ENCODE assay signal across 1 cellular context in the genomic region with DNA sequence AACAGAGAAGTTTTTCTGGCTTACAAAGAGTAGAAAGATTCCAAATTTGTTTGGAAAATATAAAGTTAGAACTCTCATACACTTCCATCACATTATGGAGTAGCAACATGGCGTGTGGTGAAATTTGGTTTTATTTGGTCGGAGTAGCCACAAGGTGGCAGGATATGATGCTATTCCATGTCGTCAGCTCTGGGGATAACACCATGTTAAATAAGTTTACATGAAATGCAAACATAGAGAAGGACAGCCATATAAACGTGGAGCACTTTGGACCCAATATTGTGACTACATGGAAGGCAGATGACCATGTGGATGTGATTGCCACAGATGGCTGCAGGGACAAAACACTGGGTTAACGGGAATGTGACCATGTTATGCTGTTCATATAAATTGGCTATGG.
TF ChIP-seq lines count a peak whose summit lies in the region.

No MANE protein-coding gene starts in this region.

TF ChIP-seq in GM12878, 131 proteins besides CTCF, POLR2A, EP300 and RAD21:
- TF ChIP-seq TCF12 (IDR thresholded peaks at IDR 0.05; ENCODE audit: low read depth, low read length) (no peak), SMC3 (IDR thresholded peaks at IDR 0.05; ENCODE audit: borderline replicate concordance, low read length) (peak; percentile 5; the same call in 1 of the 2 replicates), RELA (IDR thresholded peaks at IDR 0.05; ENCODE audit: borderline replicate concordance, partially characterized antibody) (no peak), ETV6 (conservative IDR thresholded peaks at IDR 0.05 in 1 of 2, IDR thresholded peaks at IDR 0.05 in 1 of 2; ENCODE audit: borderline replicate concordance in 1 of 2, low read depth in 1 of 2) (no peak), SMAD1 (IDR thresholded peaks at IDR 0.05; ENCODE audit: low read depth, partially characterized antibody) (no peak), DPF2 (IDR thresholded peaks at IDR 0.05) (no peak), ZZZ3 (IDR thresholded peaks at IDR 0.05; ENCODE audit: control insufficient read depth, insufficient read length, low read depth) (no peak)
- TF ChIP-seq, protein P1, sequence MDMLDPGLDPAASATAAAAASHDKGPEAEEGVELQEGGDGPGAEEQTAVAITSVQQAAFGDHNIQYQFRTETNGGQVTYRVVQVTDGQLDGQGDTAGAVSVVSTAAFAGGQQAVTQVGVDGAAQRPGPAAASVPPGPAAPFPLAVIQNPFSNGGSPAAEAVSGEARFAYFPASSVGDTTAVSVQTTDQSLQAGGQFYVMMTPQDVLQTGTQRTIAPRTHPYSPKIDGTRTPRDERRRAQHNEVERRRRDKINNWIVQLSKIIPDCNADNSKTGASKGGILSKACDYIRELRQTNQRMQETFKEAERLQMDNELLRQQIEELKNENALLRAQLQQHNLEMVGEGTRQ (IDR thresholded peaks at IDR 0.05; ENCODE audit: borderline replicate concordance, low read depth, low read length): no peak
- TF ChIP-seq, protein P2, sequence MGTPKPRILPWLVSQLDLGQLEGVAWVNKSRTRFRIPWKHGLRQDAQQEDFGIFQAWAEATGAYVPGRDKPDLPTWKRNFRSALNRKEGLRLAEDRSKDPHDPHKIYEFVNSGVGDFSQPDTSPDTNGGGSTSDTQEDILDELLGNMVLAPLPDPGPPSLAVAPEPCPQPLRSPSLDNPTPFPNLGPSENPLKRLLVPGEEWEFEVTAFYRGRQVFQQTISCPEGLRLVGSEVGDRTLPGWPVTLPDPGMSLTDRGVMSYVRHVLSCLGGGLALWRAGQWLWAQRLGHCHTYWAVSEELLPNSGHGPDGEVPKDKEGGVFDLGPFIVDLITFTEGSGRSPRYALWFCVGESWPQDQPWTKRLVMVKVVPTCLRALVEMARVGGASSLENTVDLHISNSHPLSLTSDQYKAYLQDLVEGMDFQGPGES (IDR thresholded peaks at IDR 0.05): no peak
